ENCODE assay signal across 17 cellular contexts in the genomic region with DNA sequence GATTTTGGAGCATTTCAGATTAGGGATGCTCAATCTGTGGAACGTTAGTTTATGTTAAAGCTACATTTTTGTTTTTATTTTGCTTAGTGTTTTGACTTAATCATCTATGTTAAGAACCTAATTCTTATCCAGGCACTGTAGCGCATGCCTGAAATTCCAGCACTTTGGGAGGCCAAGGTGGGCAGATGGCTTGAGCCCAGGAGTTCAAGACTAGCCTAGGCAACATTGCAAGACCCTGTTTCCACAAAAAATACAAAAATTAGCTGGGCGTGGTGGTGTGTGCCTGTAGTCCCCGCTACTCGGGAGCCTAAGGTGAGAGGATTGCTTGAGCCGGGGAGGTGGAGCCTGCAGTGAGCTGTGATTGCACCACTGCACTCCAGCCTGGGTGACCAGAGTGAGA.
"Had no signal": no experiment of that assay in that cellular context is flagged by ENCODE, and none has a peak within 500 bp of the region (broad histone marks: within the 10 kb centered on the region; RNA-seq: fewer than 3 reads in every experiment).

No MANE protein-coding gene starts in this region.

- H3K27ac Mint-ChIP-seq: activated CD8-positive, alpha-beta memory T cell treated with anti-CD3 and anti-CD28 coated beads, Interleukin-2, amount 10 ng/mL, durations not matched to agents 7 days and 5 days; activated T-cell treated with anti-CD3 and anti-CD28 coated beads, Interleukin-2, amount 50 U/mL, for 24 hours; naive thymus-derived CD8-positive, alpha-beta T cell; type B pancreatic cell had no signal

- H3K4me3 Mint-ChIP-seq: activated CD8-positive, alpha-beta memory T cell treated with anti-CD3 and anti-CD28 coated beads, Interleukin-2, amount 10 ng/mL, durations not matched to agents 7 days and 5 days; activated T-cell treated with anti-CD3 and anti-CD28 coated beads, Interleukin-2, amount 50 U/mL, for 24 hours; naive thymus-derived CD8-positive, alpha-beta T cell; type B pancreatic cell had no signal

- H3K9me3 Mint-ChIP-seq: activated T-cell treated with anti-CD3 and anti-CD28 coated beads, Interleukin-2, amount 50 U/mL, for 24 hours had no signal

- H3K36me3 Mint-ChIP-seq: activated CD8-positive, alpha-beta memory T cell treated with anti-CD3 and anti-CD28 coated beads, Interleukin-2, amount 10 ng/mL, durations not matched to agents 7 days and 5 days had no signal

- H3K27ac ChIP-seq: cardiac muscle cell, dorsolateral prefrontal cortex, neutrophil, skin epidermis had no signal

- H3K4me1 Mint-ChIP-seq: activated CD8-positive, alpha-beta memory T cell treated with anti-CD3 and anti-CD28 coated beads, Interleukin-2, amount 10 ng/mL, durations not matched to agents 7 days and 5 days; naive thymus-derived CD8-positive, alpha-beta T cell had no signal

- H3K27me3 ChIP-seq: neutrophil had no signal

- H3K4me3 ChIP-seq: cardiac muscle cell, dorsolateral prefrontal cortex, skin epidermis had no signal

- H3K9me3 ChIP-seq: neutrophil had no signal

- H3K27me3 Mint-ChIP-seq: type B pancreatic cell had no signal

- DNase-seq: activated CD4-positive, alpha-beta T cell treated with anti-CD3 and anti-CD28 coated beads, Interleukin-2, amount 50 U/mL, for 48 hours; activated CD4-positive, CD25-positive, alpha-beta regulatory T cell treated with anti-CD3 and anti-CD28 coated beads, Interleukin-2, amount 50 U/mL, for 72 hours; activated CD8-positive, alpha-beta memory T cell treated with anti-CD3 and anti-CD28 coated beads, Interleukin-2, amount 10 ng/mL, durations not matched to agents 7 days and 5 days; activated naive CD4-positive, alpha-beta T cell treated with anti-CD3 and anti-CD28 coated beads, Interleukin-2, amount 50 U/mL, for 16 hours; activated T-cell treated with anti-CD3 and anti-CD28 coated beads, Interleukin-2, amount 50 U/mL, for 24 hours; dorsolateral prefrontal cortex; naive thymus-derived CD8-positive, alpha-beta T cell; retina; stimulated activated CD4-positive, alpha-beta T cell treated with anti-CD3 and anti-CD28 coated beads, Interleukin-4, amount 100 ng/mL, for 4 hours; stimulated activated CD8-positive, alpha-beta memory T cell treated with anti-CD3 and anti-CD28 coated beads, Interleukin-4, amount 100 ng/mL, for 48 hours; stimulated activated naive CD4-positive, alpha-beta T cell treated with Interleukin-2 at 50 U/mL for 16 hours; substantia nigra; T-helper 9 cell had no signal

- H3K36me3 ChIP-seq: cardiac muscle cell, neutrophil had no signal

- ATAC-seq: activated CD8-positive, alpha-beta memory T cell treated with anti-CD3 and anti-CD28 coated beads, Interleukin-2, amount 10 ng/mL, durations not matched to agents 7 days and 5 days; naive thymus-derived CD8-positive, alpha-beta T cell had no signal
